20 cellular contexts compared by ENCODE assay signal in the genomic region with DNA sequence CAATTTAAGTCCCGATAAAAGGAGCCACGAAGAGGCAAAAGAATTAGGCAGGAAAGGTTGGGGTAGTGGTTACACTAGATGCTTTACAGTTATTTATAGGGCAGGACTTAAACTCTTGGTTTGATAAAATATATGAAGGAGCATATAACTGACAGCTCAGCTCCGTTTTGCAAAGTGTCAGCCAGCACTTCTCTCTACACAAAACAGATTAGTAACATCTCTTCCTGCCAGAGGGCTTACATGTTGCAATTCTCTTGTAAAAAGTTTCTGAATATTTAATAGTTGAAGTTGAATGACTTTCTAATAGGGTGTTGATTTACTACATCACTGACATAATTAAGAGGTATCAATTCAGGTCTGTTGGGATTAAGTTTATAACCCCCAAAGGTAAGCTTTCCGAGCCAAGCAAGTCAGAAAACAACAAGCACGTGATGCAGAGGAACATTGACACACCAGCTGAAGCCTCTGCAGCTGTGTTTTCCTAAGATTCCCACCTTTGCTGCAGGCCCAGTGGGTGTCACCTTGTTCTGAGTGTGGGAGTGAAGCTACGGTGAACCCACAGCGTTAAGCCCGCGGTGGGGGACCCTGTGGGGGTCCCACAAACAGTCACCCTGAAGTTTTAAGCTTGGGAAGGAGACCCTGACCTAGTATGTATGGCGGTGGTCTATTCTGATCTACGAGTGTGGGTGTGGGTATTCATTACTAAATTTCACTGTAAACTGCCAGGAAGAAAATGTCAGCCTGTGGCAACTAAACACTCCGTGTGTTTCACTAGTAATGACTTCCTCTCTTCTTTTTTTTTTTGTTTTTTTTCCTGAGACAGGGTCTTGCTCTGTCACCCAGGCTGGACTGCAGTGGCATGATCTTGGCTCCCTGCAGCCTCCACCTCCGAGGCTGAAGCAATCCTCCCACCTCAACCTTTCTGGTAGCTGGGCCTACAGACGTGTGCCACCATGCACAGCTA. TPM values are rescaled to one million over a fixed set of nuclear protein-coding genes. Genes with fewer than 3 reads are reported as not detected.
DNase-seq lines count a peak whose midpoint lies in the region; ATAC-seq and TF ChIP-seq lines count a peak whose summit lies in the region.
"Had no signal": no experiment of that assay in that cellular context is flagged by ENCODE, and none has a peak within 500 bp of the region (broad histone marks: within the 10 kb centered on the region; RNA-seq: fewer than 3 reads in every experiment).

No MANE protein-coding gene starts in this region.

- DNase-seq in NCI-H345 (lab: John Stamatoyannopoulos, UW) (peak; percentile 34), NCI-H345 treated with DMSO at 0.1 percent for 48 hours (lab: John Stamatoyannopoulos, UW; ENCODE audit: unreplicated experiment) (no peak), NB4 (ENCODE audit: low read depth) (peak; percentile 54), amniotic epithelial cell (ENCODE audit: low read depth) (peak; percentile 34)
- no peak for DNase-seq in CD8-positive, alpha-beta T cell
- DNase-seq in activated CD4-positive, CD25-positive, alpha-beta regulatory T cell treated with anti-CD3 and anti-CD28 coated beads, Interleukin-2, amount 50 U/mL, for 72 hours = no peak
- DNase-seq in activated naive CD4-positive, alpha-beta T cell treated with anti-CD3 and anti-CD28 coated beads, Interleukin-2, amount 50 U/mL, for 72 hours (ENCODE audit: low spot score in 2 of 2) = no peak
- DNase-seq: activated CD8-positive, alpha-beta T cell treated with anti-CD3 and anti-CD28 coated beads, Interleukin-2, amount 10 ng/mL, durations not matched to agents 7 days and 5 days; activated T-cell treated with anti-CD3 and anti-CD28 coated beads, Interleukin-2, amount 50 U/mL, for 72 hours; CD4-positive, CD25-positive, alpha-beta regulatory T cell; heart right ventricle; midbrain; NCI-H1694; NCI-H446 treated with DMSO at 0.1 percent for 48 hours; stimulated activated CD4-positive, alpha-beta T cell treated with anti-CD3 and anti-CD28 coated beads, Interleukin-2, amount 100 ng/mL, for 24 hours; T-cell; uterus had no signal

- no peak for TF ChIP-seq POLR2A in NB4 (IDR thresholded peaks at IDR 0.05; ENCODE audit: extremely low read depth, insufficient read length)

- no peaks in the 10 kb centered on the region for H3K9me3 ChIP-seq in neutrophil
- no peaks in the 10 kb centered on the region for H3K9me3 ChIP-seq in CD8-positive, alpha-beta T cell (ENCODE audit: low read length)
- H3K9me3 ChIP-seq: HAP-1, heart right ventricle, uterus had no signal

- H3K4me3 ChIP-seq in NB4 (ENCODE audit: low read depth, low read length) (no peak overlapping the region), neutrophil (ENCODE audit: low read depth in 1 of 2, low read length in 1 of 2) (peak overlapping the region in 1 of 2 experiments; percentile 16)
- no peak overlapping the region for H3K4me3 ChIP-seq in CD8-positive, alpha-beta T cell (ENCODE audit: low read depth, low read length)
- H3K4me3 ChIP-seq: HAP-1, heart right ventricle, uterus had no signal

- H3K27ac Mint-ChIP-seq in CD8-positive, alpha-beta T cell = no peak overlapping the region
- no peak overlapping the region for H3K27ac Mint-ChIP-seq in activated naive CD4-positive, alpha-beta T cell treated with anti-CD3 and anti-CD28 coated beads, Interleukin-2, amount 50 U/mL, for 72 hours
- H3K27ac Mint-ChIP-seq: activated CD8-positive, alpha-beta T cell treated with anti-CD3 and anti-CD28 coated beads, Interleukin-2, amount 10 ng/mL, durations not matched to agents 7 days and 5 days; activated T-cell treated with anti-CD3 and anti-CD28 coated beads, Interleukin-2, amount 50 U/mL, for 72 hours; CD4-positive, CD25-positive, alpha-beta regulatory T cell; T-cell had no signal

- H3K27me3 ChIP-seq in neutrophil = no peaks in the 10 kb centered on the region
- no peaks in the 10 kb centered on the region for H3K27me3 ChIP-seq in CD8-positive, alpha-beta T cell (ENCODE audit: insufficient read depth, low read length)
- H3K27me3 ChIP-seq: heart right ventricle, uterus had no signal

- peaks cover 20 to 22% of the 10 kb centered on the region in 2 experiments for H3K4me1 ChIP-seq in neutrophil (ENCODE audit: control insufficient read depth in 1 of 2, insufficient read depth in 1 of 2, low read depth in 1 of 2, low read length in 1 of 2)
- H3K4me1 ChIP-seq in CD8-positive, alpha-beta T cell (ENCODE audit: insufficient read depth, low read length) = no peaks in the 10 kb centered on the region
- H3K4me1 ChIP-seq: uterus had no signal

- no peak for ATAC-seq in CD8-positive, alpha-beta T cell
- ATAC-seq in activated naive CD4-positive, alpha-beta T cell treated with anti-CD3 and anti-CD28 coated beads, Interleukin-2, amount 50 U/mL, for 72 hours = no peak
- ATAC-seq: activated CD8-positive, alpha-beta T cell treated with anti-CD3 and anti-CD28 coated beads, Interleukin-2, amount 10 ng/mL, durations not matched to agents 7 days and 5 days; activated T-cell treated with anti-CD3 and anti-CD28 coated beads, Interleukin-2, amount 50 U/mL, for 72 hours; esophagus mucosa; T-cell had no signal

- no peaks in the 10 kb centered on the region for H3K36me3 ChIP-seq in neutrophil
- no peaks in the 10 kb centered on the region for H3K36me3 ChIP-seq in CD8-positive, alpha-beta T cell (ENCODE audit: insufficient read depth, low read length)
- H3K36me3 ChIP-seq: HAP-1, heart right ventricle, uterus had no signal

- POLR2A ChIA-PET in CD8-positive, alpha-beta T cell (lab: Charles Lee) = no interaction called here

- H3K36me3 Mint-ChIP-seq in CD8-positive, alpha-beta T cell = no peaks in the 10 kb centered on the region
- no peaks in the 10 kb centered on the region for H3K36me3 Mint-ChIP-seq in activated naive CD4-positive, alpha-beta T cell treated with anti-CD3 and anti-CD28 coated beads, Interleukin-2, amount 50 U/mL, for 72 hours
- H3K36me3 Mint-ChIP-seq: T-cell had no signal

- H3K27ac ChIP-seq in neutrophil = peak overlapping the region; percentile 79
- H3K27ac ChIP-seq in CD8-positive, alpha-beta T cell (ENCODE audit: low read depth, low read length) = no peak overlapping the region
- H3K27ac ChIP-seq: uterus had no signal

- no peaks in the 10 kb centered on the region for H3K9me3 Mint-ChIP-seq in CD8-positive, alpha-beta T cell
- no peaks in the 10 kb centered on the region for H3K9me3 Mint-ChIP-seq in activated naive CD4-positive, alpha-beta T cell treated with anti-CD3 and anti-CD28 coated beads, Interleukin-2, amount 50 U/mL, for 72 hours
- H3K9me3 Mint-ChIP-seq: activated T-cell treated with anti-CD3 and anti-CD28 coated beads, Interleukin-2, amount 50 U/mL, for 72 hours; CD4-positive, CD25-positive, alpha-beta regulatory T cell; T-cell had no signal

- no peaks in the 10 kb centered on the region for H3K4me1 Mint-ChIP-seq in CD8-positive, alpha-beta T cell (ENCODE audit: low read depth)
- H3K4me1 Mint-ChIP-seq: CD4-positive, CD25-positive, alpha-beta regulatory T cell; T-cell had no signal

- intact Hi-C loops in CD8-positive, alpha-beta T cell (cut with DNase I, micrococcal nuclease) = no loop called here

- CTCF ChIA-PET in CD8-positive, alpha-beta T cell (lab: Charles Lee) = interaction anchor here (0.6 to 0.8 kb wide), 2 partner anchors 9 to 68 kb away, joined by 3 read pairs; no protein-coding TSS in a partner anchor

- H3K27me3 Mint-ChIP-seq in CD8-positive, alpha-beta T cell (ENCODE audit: low read depth) = no peaks in the 10 kb centered on the region
- H3K27me3 Mint-ChIP-seq: CD4-positive, CD25-positive, alpha-beta regulatory T cell; T-cell had no signal

- H3K4me3 Mint-ChIP-seq in CD8-positive, alpha-beta T cell = no peak overlapping the region
- H3K4me3 Mint-ChIP-seq: activated CD8-positive, alpha-beta T cell treated with anti-CD3 and anti-CD28 coated beads, Interleukin-2, amount 10 ng/mL, durations not matched to agents 7 days and 5 days; activated T-cell treated with anti-CD3 and anti-CD28 coated beads, Interleukin-2, amount 50 U/mL, for 72 hours; CD4-positive, CD25-positive, alpha-beta regulatory T cell; T-cell had no signal

- no peak for TF ChIP-seq CTCF in NB4 (IDR thresholded peaks at IDR 0.05; ENCODE audit: low read depth, low read length)
- TF ChIP-seq CTCF in neutrophil (IDR thresholded peaks at IDR 0.05) = no peak
- no peak for TF ChIP-seq CTCF in CD8-positive, alpha-beta T cell (IDR thresholded peaks at IDR 0.05)

RNA-seq across cellular contexts. Expression of gene ATP13A3, which starts 22.0 kb away (rescaled TPM):
- total RNA-seq in CD8-positive, alpha-beta T cell = 10 to 100 TPM; 50.2 to 52.8 TPM
- 100 to 1,000 TPM; 106 to 141 TPM for total RNA-seq in activated naive CD4-positive, alpha-beta T cell treated with anti-CD3 and anti-CD28 coated beads, Interleukin-2, amount 50 U/mL, for 72 hours

Comparison
In these comparisons a context has a peak if more than half of its experiments do, and no peak if none do; other contexts are left out.
1. DNase-seq: peak in NCI-H345 (single experiment), NB4 (single experiment) and amniotic epithelial cell (single experiment); none in NCI-H345 treated with DMSO at 0.1 percent for 48 hours (single experiment), CD8-positive, alpha-beta T cell (0 of 7), activated CD4-positive, CD25-positive, alpha-beta regulatory T cell treated with anti-CD3 and anti-CD28 coated beads, Interleukin-2, amount 50 U/mL, for 72 hours (single experiment) and activated naive CD4-positive, alpha-beta T cell treated with anti-CD3 and anti-CD28 coated beads, Interleukin-2, amount 50 U/mL, for 72 hours (0 of 2).